Comparison of ENCODE assay signal across 19 cellular contexts in the genomic region with DNA sequence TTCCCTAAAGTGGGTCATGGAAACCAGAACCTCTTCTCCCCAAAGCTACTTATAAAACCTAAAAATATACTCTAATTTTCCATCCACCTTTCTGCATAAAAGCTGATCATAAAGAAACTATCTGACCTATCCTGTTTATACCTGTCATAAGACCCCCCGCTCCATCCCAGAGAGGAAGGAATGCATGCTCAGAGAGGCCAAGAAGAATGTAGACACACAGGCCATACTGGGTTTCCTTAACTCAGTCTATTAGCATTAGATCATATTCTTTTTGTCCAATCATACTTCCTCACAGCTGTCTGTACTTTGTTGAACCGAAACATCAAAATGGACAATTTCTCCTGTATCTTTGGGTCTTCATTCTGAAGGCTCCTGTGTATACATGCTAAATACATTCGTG. TPM values are rescaled to one million over a fixed set of nuclear protein-coding genes. Genes with fewer than 3 reads are reported as not detected.
DNase-seq lines count a peak whose midpoint lies in the region; ATAC-seq and TF ChIP-seq lines count a peak whose summit lies in the region.
"Had no signal": no experiment of that assay in that cellular context is flagged by ENCODE, and none has a peak within 500 bp of the region (broad histone marks: within the 10 kb centered on the region; RNA-seq: fewer than 3 reads in every experiment).

No MANE protein-coding gene starts in this region.

- H2BK12ac ChIP-seq in mesenchymal stem cell (ENCODE audit: low read length in 2 of 2) = no peak overlapping the region

- H3K18ac ChIP-seq in mesenchymal stem cell (ENCODE audit: low read depth in 1 of 2, low read length in 2 of 2) = no peak overlapping the region

- ATAC-seq in left ventricle myocardium superior = no peak

- H3K4me1 ChIP-seq in right atrium auricular region (no peaks in the 10 kb centered on the region), mesenchymal stem cell (ENCODE audit: control insufficient read depth, insufficient read depth, low read depth, low read length) (no peaks in the 10 kb centered on the region)
- H3K4me1 ChIP-seq: BLaER1 had no signal

- H3K4me3 ChIP-seq in right atrium auricular region = no peak overlapping the region
- no peak overlapping the region for H3K4me3 ChIP-seq in epithelial cell of esophagus (ENCODE audit: low read length)
- no peak overlapping the region for H3K4me3 ChIP-seq in mesenchymal stem cell (ENCODE audit: insufficient read depth in 1 of 2, low read depth in 1 of 2, low read length in 2 of 2)
- H3K4me3 ChIP-seq: BLaER1, GM23248 had no signal

- H3K27ac Mint-ChIP-seq in mesothelial cell of epicardium = peak overlapping the region; percentile 47
- H3K27ac Mint-ChIP-seq: B cell; CD4-positive, CD25-positive, alpha-beta regulatory T cell had no signal

- no peak overlapping the region for H2AFZ ChIP-seq in mesenchymal stem cell (ENCODE audit: low read depth, low read length)
- H2AFZ ChIP-seq: GM23248 had no signal

- H2BK15ac ChIP-seq in mesenchymal stem cell (ENCODE audit: low read depth, poor library complexity, severe bottlenecking) = no peak overlapping the region

- DNase-seq in right atrium auricular region (ENCODE audit: low spot score) (peak; percentile 26), left ventricle myocardium superior (no peak), epithelial cell of esophagus (ENCODE audit: low read depth) (peak; percentile 15), mesothelial cell of epicardium (ENCODE audit: low spot score in 2 of 2, unreplicated experiment in 2 of 2) (no peak), KG1 (lab: John Stamatoyannopoulos, UW) (no peak), mesenchymal stem cell (no peak), COR-L47 (lab: John Stamatoyannopoulos, UW) (no peak), pons (ENCODE audit: low spot score) (no peak)
- DNase-seq: CD4-positive, CD25-positive, alpha-beta regulatory T cell; CD8-positive, alpha-beta memory T cell; DMS153; DND-41; GM23248; H7; HCEC 1CT had no signal

- no peak overlapping the region for H3K9ac ChIP-seq in mesenchymal stem cell (ENCODE audit: low read length)
- H3K9ac ChIP-seq: BLaER1, GM23248 had no signal

- H4K91ac ChIP-seq in mesenchymal stem cell (ENCODE audit: low read length) = no peak overlapping the region

- H3K27me3 Mint-ChIP-seq in mesothelial cell of epicardium (ENCODE audit: low read depth) = no peaks in the 10 kb centered on the region
- H3K27me3 Mint-ChIP-seq: B cell; CD4-positive, CD25-positive, alpha-beta regulatory T cell; CD8-positive, alpha-beta memory T cell had no signal

- H2AK5ac ChIP-seq in mesenchymal stem cell (ENCODE audit: low read length, severe bottlenecking) = no peak overlapping the region

- intact Hi-C loops in left ventricle myocardium superior (cut with micrococcal nuclease) = no loop called here

- no peak overlapping the region for H3K14ac ChIP-seq in mesenchymal stem cell (ENCODE audit: low read length in 2 of 2)

- H3K27ac ChIP-seq in right atrium auricular region (no peak overlapping the region), mesenchymal stem cell (ENCODE audit: low read length, poor library complexity, severe bottlenecking) (no peak overlapping the region)
- H3K27ac ChIP-seq: 22Rv1, BLaER1, C4-2B, GM23248 had no signal

- no peaks in the 10 kb centered on the region for H3K27me3 ChIP-seq in right atrium auricular region
- no peaks in the 10 kb centered on the region for H3K27me3 ChIP-seq in mesenchymal stem cell (ENCODE audit: control insufficient read depth in 1 of 2, insufficient read depth in 1 of 2, low read length in 2 of 2)
- H3K27me3 ChIP-seq: BLaER1 had no signal

- WGBS in mesenchymal stem cell = 89% methylated on average over 3 of the region's 3 CpGs

- H3K36me3 Mint-ChIP-seq in mesothelial cell of epicardium = no peaks in the 10 kb centered on the region
- H3K36me3 Mint-ChIP-seq: CD4-positive, CD25-positive, alpha-beta regulatory T cell; CD8-positive, alpha-beta memory T cell had no signal

- H3K23ac ChIP-seq in mesenchymal stem cell (ENCODE audit: low read length in 2 of 2) = no peak overlapping the region

- no peaks in the 10 kb centered on the region for H3K79me1 ChIP-seq in mesenchymal stem cell (replicated peaks; ENCODE audit: low read length, poor library complexity, severe bottlenecking)

- H3K9me3 ChIP-seq in right atrium auricular region (no peaks in the 10 kb centered on the region), mesenchymal stem cell (ENCODE audit: control insufficient read depth, low read length) (no peaks in the 10 kb centered on the region)

- H2BK5ac ChIP-seq in mesenchymal stem cell (ENCODE audit: low read depth, low read length, poor library complexity, severe bottlenecking) = no peak overlapping the region

- no peaks in the 10 kb centered on the region for H3K36me3 ChIP-seq in right atrium auricular region
- no peaks in the 10 kb centered on the region for H3K36me3 ChIP-seq in mesenchymal stem cell (ENCODE audit: control insufficient read depth in 1 of 2, insufficient read depth in 2 of 2, low read depth in 1 of 2, low read length in 2 of 2)
- H3K36me3 ChIP-seq: BLaER1 had no signal

- H3K9me3 Mint-ChIP-seq in mesothelial cell of epicardium = peaks cover 7% of the 10 kb centered on the region
- H3K9me3 Mint-ChIP-seq: CD8-positive, alpha-beta memory T cell had no signal

- H2BK120ac ChIP-seq in mesenchymal stem cell (ENCODE audit: low read depth, low read length) = no peak overlapping the region

- H3K4ac ChIP-seq in mesenchymal stem cell (ENCODE audit: low read depth in 1 of 2, low read length in 2 of 2) = no peak overlapping the region

- peaks cover 6% of the 10 kb centered on the region for H3K4me1 Mint-ChIP-seq in mesothelial cell of epicardium
- H3K4me1 Mint-ChIP-seq: B cell; CD8-positive, alpha-beta memory T cell had no signal

- TF ChIP-seq CTCF in right atrium auricular region (IDR thresholded peaks at IDR 0.05) (no peak), epithelial cell of esophagus (IDR thresholded peaks at IDR 0.05; ENCODE audit: insufficient read depth, low read depth, low read length, missing control alignments) (no peak), mesothelial cell of epicardium (IDR thresholded peaks at IDR 0.05; ENCODE audit: unreplicated experiment) (no peak)

- no peak overlapping the region for H4K8ac ChIP-seq in mesenchymal stem cell (ENCODE audit: low read length)

- no peak overlapping the region for H3K4me2 ChIP-seq in mesenchymal stem cell (ENCODE audit: low read length, poor library complexity, severe bottlenecking)
- H3K4me2 ChIP-seq: BLaER1 had no signal

- H3K4me3 Mint-ChIP-seq in mesothelial cell of epicardium = no peak overlapping the region
- H3K4me3 Mint-ChIP-seq: B cell; CD4-positive, CD25-positive, alpha-beta regulatory T cell; CD8-positive, alpha-beta memory T cell had no signal

RNA-seq across cellular contexts. Expression of a gene that starts 52.3 kb away (rescaled TPM):
- total RNA-seq in right atrium auricular region = 10 to 100 TPM; 17.7 to 31.1 TPM
- 15.1 TPM for total RNA-seq in left ventricle myocardium superior
- 24.8 to 25.0 TPM (median 24.8 TPM) in 3 replicates for total RNA-seq in mesothelial cell of epicardium
- 22.1 TPM for polyA plus RNA-seq in mesenchymal stem cell (2013, experiment 1 of 2)
- polyA plus RNA-seq in mesenchymal stem cell (2013, experiment 2 of 2) = 24.1 TPM

Comparison
In these comparisons a context has a peak if more than half of its experiments do, and no peak if none do; other contexts are left out.
1. DNase-seq: peak in right atrium auricular region (single experiment) and epithelial cell of esophagus (single experiment); none in left ventricle myocardium superior (single experiment), mesothelial cell of epicardium (0 of 2), KG1 (single experiment), mesenchymal stem cell (single experiment), COR-L47 (single experiment) and pons (single experiment).